Comparison of ENCODE assay signal across 24 cellular contexts in genomic region chr20:34008477-34008876, GRCh38. TPM values are rescaled to one million over a fixed set of nuclear protein-coding genes. Genes with fewer than 3 reads are reported as not detected.
DNase-seq lines count a peak whose midpoint lies in the region; ATAC-seq and TF ChIP-seq lines count a peak whose summit lies in the region.
"Had no signal": no experiment of that assay in that cellular context is flagged by ENCODE, and none has a peak within 500 bp of the region (broad histone marks: within the 10 kb centered on the region; RNA-seq: fewer than 3 reads in every experiment).

No MANE protein-coding gene starts in this region.

- H3K27me3 Mint-ChIP-seq in activated CD4-positive, alpha-beta T cell treated with anti-CD3 and anti-CD28 coated beads, Interleukin-2, amount 10 ng/mL, durations not matched to agents 24 days and 14 days: no peaks in the 10 kb centered on the region
- no peaks in the 10 kb centered on the region for H3K27me3 Mint-ChIP-seq in CD4-positive, alpha-beta T cell
- H3K27me3 Mint-ChIP-seq in activated T-helper 1 cell treated with anti-CD3 and anti-CD28 coated beads, Interleukin-12 subunit alpha, Interleukin-12 subunit beta, Interleukin-2, Interleukin-4 antibody, amounts not matched to agents 30 ng/mL and 10 ng/mL and 1 ng/mL, durations not matched to agents 14 hours and 24 hours and 36 hours (ENCODE audit: insufficient read depth): no peaks in the 10 kb centered on the region
- H3K27me3 Mint-ChIP-seq in natural killer cell treated with Interleukin-12 subunit alpha and Interleukin-12 subunit beta and Interleukin-15 and Interleukin-18, amount 100 ng/mL, for 72 hours: no peaks in the 10 kb centered on the region
- H3K27me3 Mint-ChIP-seq: stimulated activated naive CD8-positive, alpha-beta T cell treated with anti-CD3 and anti-CD28 coated beads, Interleukin-15, amount 100 ng/mL, for 72 hours had no signal

- H3K36me3 ChIP-seq in testis (ENCODE audit: low read depth, missing control alignments): no peaks in the 10 kb centered on the region
- H3K36me3 ChIP-seq: adrenal gland, BE2C, gastrocnemius medialis had no signal

- DNase-seq in activated CD4-positive, alpha-beta T cell treated with anti-CD3 and anti-CD28 coated beads, Interleukin-2, amount 10 ng/mL, durations not matched to agents 24 days and 14 days: no peak
- DNase-seq in activated CD4-positive, alpha-beta T cell treated with anti-CD3 and anti-CD28 coated beads, Interleukin-2, amount 50 U/mL, for 1 hour: no peak
- DNase-seq in CD4-positive, alpha-beta T cell: no peak
- no peak for DNase-seq in activated T-helper 1 cell treated with anti-CD3 and anti-CD28 coated beads, Interleukin-12 subunit alpha, Interleukin-12 subunit beta, Interleukin-2, Interleukin-4 antibody, amounts not matched to agents 30 ng/mL and 10 ng/mL and 1 ng/mL, durations not matched to agents 14 hours and 24 hours and 36 hours (ENCODE audit: low spot score)
- DNase-seq in natural killer cell treated with Interleukin-12 subunit alpha and Interleukin-12 subunit beta and Interleukin-15 and Interleukin-18, amount 100 ng/mL, for 72 hours (ENCODE audit: low spot score): no peak
- DNase-seq in inferior parietal cortex (ENCODE audit: extremely low spot score) (no peak), testis (no peak)
- DNase-seq in NK-92 treated with Interleukin-12 subunit alpha and Interleukin-12 subunit beta, amount 100 ng/mL, for 24 hours (lab: John Stamatoyannopoulos, UW): no peak
- DNase-seq: activated CD8-positive, alpha-beta memory T cell treated with anti-CD3 and anti-CD28 coated beads for 24 hours; activated T-cell treated with anti-CD3 and anti-CD28 coated beads, Interleukin-2, amount 50 U/mL, for 48 hours; adrenal gland; BE2C; esophagus squamous epithelium; gastrocnemius medialis; hypothalamus; lower lobe of right lung; NCI-H1092; NCI-H1930; PC-3; SHP77; stimulated activated CD4-positive, alpha-beta T cell treated with anti-CD3 and anti-CD28 coated beads, Interleukin-2, amount 100 ng/mL, for 48 hours; stimulated activated naive CD8-positive, alpha-beta T cell treated with anti-CD3 and anti-CD28 coated beads, Interleukin-15, amount 100 ng/mL, for 72 hours had no signal

- no peaks in the 10 kb centered on the region for H3K9me3 ChIP-seq in CD4-positive, alpha-beta T cell (ENCODE audit: control insufficient read depth, low read length)
- H3K9me3 ChIP-seq in testis: no peaks in the 10 kb centered on the region
- H3K9me3 ChIP-seq: A549, adrenal gland, BE2C, esophagus squamous epithelium, gastrocnemius medialis, lower lobe of right lung, tibial nerve had no signal

- peaks cover 61% of the 10 kb centered on the region for H3K4me1 Mint-ChIP-seq in activated CD4-positive, alpha-beta T cell treated with anti-CD3 and anti-CD28 coated beads, Interleukin-2, amount 10 ng/mL, durations not matched to agents 24 days and 14 days
- peaks cover 94% of the 10 kb centered on the region for H3K4me1 Mint-ChIP-seq in CD4-positive, alpha-beta T cell (ENCODE audit: low read depth)
- H3K4me1 Mint-ChIP-seq in activated T-helper 1 cell treated with anti-CD3 and anti-CD28 coated beads, Interleukin-12 subunit alpha, Interleukin-12 subunit beta, Interleukin-2, Interleukin-4 antibody, amounts not matched to agents 30 ng/mL and 10 ng/mL and 1 ng/mL, durations not matched to agents 14 hours and 24 hours and 36 hours (ENCODE audit: low read depth): peaks cover 51% of the 10 kb centered on the region
- H3K4me1 Mint-ChIP-seq in natural killer cell treated with Interleukin-12 subunit alpha and Interleukin-12 subunit beta and Interleukin-15 and Interleukin-18, amount 100 ng/mL, for 72 hours (ENCODE audit: low read depth in 2 of 2): peaks cover 71 to 81% of the 10 kb centered on the region in 2 donors

- H3K27ac Mint-ChIP-seq in activated CD4-positive, alpha-beta T cell treated with anti-CD3 and anti-CD28 coated beads, Interleukin-2, amount 10 ng/mL, durations not matched to agents 24 days and 14 days: peak overlapping the region; percentile 80
- peak overlapping the region; percentile 50 for H3K27ac Mint-ChIP-seq in CD4-positive, alpha-beta T cell
- peak overlapping the region; percentile 83 for H3K27ac Mint-ChIP-seq in activated T-helper 1 cell treated with anti-CD3 and anti-CD28 coated beads, Interleukin-12 subunit alpha, Interleukin-12 subunit beta, Interleukin-2, Interleukin-4 antibody, amounts not matched to agents 30 ng/mL and 10 ng/mL and 1 ng/mL, durations not matched to agents 14 hours and 24 hours and 36 hours
- peak overlapping the region; percentile 51 to 76 for H3K27ac Mint-ChIP-seq in natural killer cell treated with Interleukin-12 subunit alpha and Interleukin-12 subunit beta and Interleukin-15 and Interleukin-18, amount 100 ng/mL, for 72 hours

- H3K4me3 Mint-ChIP-seq in activated CD4-positive, alpha-beta T cell treated with anti-CD3 and anti-CD28 coated beads, Interleukin-2, amount 10 ng/mL, durations not matched to agents 24 days and 14 days: peak overlapping the region; percentile 65
- peak overlapping the region; percentile 66 for H3K4me3 Mint-ChIP-seq in CD4-positive, alpha-beta T cell
- H3K4me3 Mint-ChIP-seq in activated T-helper 1 cell treated with anti-CD3 and anti-CD28 coated beads, Interleukin-12 subunit alpha, Interleukin-12 subunit beta, Interleukin-2, Interleukin-4 antibody, amounts not matched to agents 30 ng/mL and 10 ng/mL and 1 ng/mL, durations not matched to agents 14 hours and 24 hours and 36 hours: peak overlapping the region; percentile 23
- H3K4me3 Mint-ChIP-seq in natural killer cell treated with Interleukin-12 subunit alpha and Interleukin-12 subunit beta and Interleukin-15 and Interleukin-18, amount 100 ng/mL, for 72 hours: peak overlapping the region; percentile 49

- H3K36me3 Mint-ChIP-seq in activated CD4-positive, alpha-beta T cell treated with anti-CD3 and anti-CD28 coated beads, Interleukin-2, amount 10 ng/mL, durations not matched to agents 24 days and 14 days (ENCODE audit: low read depth): peaks cover 15% of the 10 kb centered on the region
- H3K36me3 Mint-ChIP-seq in CD4-positive, alpha-beta T cell (ENCODE audit: low read depth): peaks cover 34% of the 10 kb centered on the region
- peaks cover 12% of the 10 kb centered on the region for H3K36me3 Mint-ChIP-seq in activated T-helper 1 cell treated with anti-CD3 and anti-CD28 coated beads, Interleukin-12 subunit alpha, Interleukin-12 subunit beta, Interleukin-2, Interleukin-4 antibody, amounts not matched to agents 30 ng/mL and 10 ng/mL and 1 ng/mL, durations not matched to agents 14 hours and 24 hours and 36 hours (ENCODE audit: low read depth)
- no peaks in the 10 kb centered on the region for H3K36me3 Mint-ChIP-seq in natural killer cell treated with Interleukin-12 subunit alpha and Interleukin-12 subunit beta and Interleukin-15 and Interleukin-18, amount 100 ng/mL, for 72 hours

- TF ChIP-seq POLR2A in testis (IDR thresholded peaks at IDR 0.05): no peak

- intact Hi-C loops in activated CD4-positive, alpha-beta T cell treated with anti-CD3 and anti-CD28 coated beads, Interleukin-2, amount 10 ng/mL, durations not matched to agents 24 days and 14 days (cut with micrococcal nuclease): no loop called here
- intact Hi-C loops in CD4-positive, alpha-beta T cell (cut with DNase I, micrococcal nuclease): no loop called here
- intact Hi-C loops in activated T-helper 1 cell treated with anti-CD3 and anti-CD28 coated beads, Interleukin-12 subunit alpha, Interleukin-12 subunit beta, Interleukin-2, Interleukin-4 antibody, amounts not matched to agents 30 ng/mL and 10 ng/mL and 1 ng/mL, durations not matched to agents 14 hours and 24 hours and 36 hours (cut with micrococcal nuclease): no loop called here
- intact Hi-C loops in testis (cut with DNase I; ENCODE audit: low total_unique reads): no loop called here

- TF ChIP-seq CTCF in CD4-positive, alpha-beta T cell (IDR thresholded peaks at IDR 0.05): no peak
- no peak for TF ChIP-seq CTCF in testis (IDR thresholded peaks at IDR 0.05)

- H3K27me3 ChIP-seq in CD4-positive, alpha-beta T cell (ENCODE audit: control insufficient read depth, insufficient read depth, low read length): no peaks in the 10 kb centered on the region
- no peaks in the 10 kb centered on the region for H3K27me3 ChIP-seq in testis
- H3K27me3 ChIP-seq: adrenal gland, BE2C, esophagus squamous epithelium, gastrocnemius medialis, tibial nerve had no signal

- 92 to 93% methylated on average over 1 of the region's 1 CpG for WGBS in testis, 2 donors

- POLR2A ChIA-PET in CD4-positive, alpha-beta T cell (lab: Charles Lee): interaction anchor here (0.6 to 2.6 kb wide), 2 partner anchors 15 to 26 kb away, joined by 3 to 17 read pairs; partner anchors contain the start of gene RALY

- H3K4me1 ChIP-seq in testis: peaks cover 5% of the 10 kb centered on the region

- CTCF ChIA-PET in CD4-positive, alpha-beta T cell (lab: Charles Lee): no interaction called here

- no peak overlapping the region for H3K4me3 ChIP-seq in testis
- H3K4me3 ChIP-seq: A549, adrenal gland, esophagus squamous epithelium, gastrocnemius medialis, lower lobe of right lung, tibial nerve had no signal

- ATAC-seq in CD4-positive, alpha-beta T cell (ENCODE audit: poor library complexity): no peak
- ATAC-seq in natural killer cell treated with Interleukin-12 subunit alpha and Interleukin-12 subunit beta and Interleukin-15 and Interleukin-18, amount 100 ng/mL, for 72 hours: no peak
- ATAC-seq: A549; gastrocnemius medialis; lower lobe of right lung; PC-3; stimulated activated naive CD8-positive, alpha-beta T cell treated with anti-CD3 and anti-CD28 coated beads, Interleukin-15, amount 100 ng/mL, for 72 hours had no signal

- no peaks in the 10 kb centered on the region for H3K9me3 Mint-ChIP-seq in activated CD4-positive, alpha-beta T cell treated with anti-CD3 and anti-CD28 coated beads, Interleukin-2, amount 10 ng/mL, durations not matched to agents 24 days and 14 days
- H3K9me3 Mint-ChIP-seq in CD4-positive, alpha-beta T cell: no peaks in the 10 kb centered on the region
- H3K9me3 Mint-ChIP-seq in activated T-helper 1 cell treated with anti-CD3 and anti-CD28 coated beads, Interleukin-12 subunit alpha, Interleukin-12 subunit beta, Interleukin-2, Interleukin-4 antibody, amounts not matched to agents 30 ng/mL and 10 ng/mL and 1 ng/mL, durations not matched to agents 14 hours and 24 hours and 36 hours: no peaks in the 10 kb centered on the region
- H3K9me3 Mint-ChIP-seq in natural killer cell treated with Interleukin-12 subunit alpha and Interleukin-12 subunit beta and Interleukin-15 and Interleukin-18, amount 100 ng/mL, for 72 hours: no peaks in the 10 kb centered on the region
- H3K9me3 Mint-ChIP-seq: stimulated activated naive CD8-positive, alpha-beta T cell treated with anti-CD3 and anti-CD28 coated beads, Interleukin-15, amount 100 ng/mL, for 72 hours had no signal

- H3K27ac ChIP-seq in CD4-positive, alpha-beta T cell (ENCODE audit: low read depth, low read length): no peak overlapping the region
- no peak overlapping the region for H3K27ac ChIP-seq in testis
- H3K27ac ChIP-seq: A549, adrenal gland, esophagus squamous epithelium, gastrocnemius medialis, lower lobe of right lung, tibial nerve had no signal

RNA-seq across cellular contexts. Expression of gene RALY, which starts 14.8 kb away (rescaled TPM):
- total RNA-seq in activated CD4-positive, alpha-beta T cell treated with anti-CD3 and anti-CD28 coated beads, Interleukin-2, amount 10 ng/mL, durations not matched to agents 24 days and 14 days: 152 and 153 TPM in 2 replicates
- 100 to 1,000 TPM; 112 TPM for total RNA-seq in CD4-positive, alpha-beta T cell
- total RNA-seq in activated T-helper 1 cell treated with anti-CD3 and anti-CD28 coated beads, Interleukin-12 subunit alpha, Interleukin-12 subunit beta, Interleukin-2, Interleukin-4 antibody, amounts not matched to agents 30 ng/mL and 10 ng/mL and 1 ng/mL, durations not matched to agents 14 hours and 24 hours and 36 hours: 147 TPM in 2 replicates
- 100 to 1,000 TPM; 158 to 162 TPM for total RNA-seq in natural killer cell treated with Interleukin-12 subunit alpha and Interleukin-12 subunit beta and Interleukin-15 and Interleukin-18, amount 100 ng/mL, for 72 hours
- 100 to 1,000 TPM; 184 to 224 TPM for total RNA-seq in testis
- polyA plus RNA-seq in testis (ENCODE audit: insufficient read depth, low read depth, low replicate concordance): 247 TPM
